8 cellular contexts compared by ENCODE assay signal in genomic region chr6:135183532-135184440, GRCh38. TPM values are rescaled to one million over a fixed set of nuclear protein-coding genes. Genes with fewer than 3 reads are reported as not detected.
A peak's percentile ranks its signal among the peaks of the same experiment; 100 is the strongest.
DNase-seq lines count a peak whose midpoint lies in the region; ATAC-seq and TF ChIP-seq lines count a peak whose summit lies in the region.

No MANE protein-coding gene starts in this region.

- no peak overlapping the region for H3K27ac ChIP-seq in tibial nerve

- no peaks in the 10 kb centered on the region for H3K36me3 ChIP-seq in tibial nerve

- no peak overlapping the region for H3K27ac Mint-ChIP-seq in nephron progenitor cell

- peaks cover 68% of the 10 kb centered on the region for H3K27me3 Mint-ChIP-seq in nephron progenitor cell (ENCODE audit: low read depth, poor library complexity)

- TF ChIP-seq CTCF in AG10803 (conservative IDR thresholded peaks at IDR 0.05; ENCODE audit: low read length) (peak; percentile 35), epithelial cell of esophagus (IDR thresholded peaks at IDR 0.05; ENCODE audit: insufficient read depth, low read depth, low read length, missing control alignments) (peak; percentile 75), nephron progenitor cell (IDR thresholded peaks at IDR 0.05) (peak; percentile 51), tibial nerve (IDR thresholded peaks at IDR 0.05) (peak in 2 of 5 experiments; percentile 20 to 40)

- peaks cover 17% of the 10 kb centered on the region for H3K4me1 Mint-ChIP-seq in nephron progenitor cell

- H3K4me1 ChIP-seq in tibial nerve: peaks cover 0 to 32% (median 16%) of the 10 kb centered on the region in 4 donors

- no peak for TF ChIP-seq POLR2A in tibial nerve (IDR thresholded peaks at IDR 0.05)

- 12 to 13% methylated on average over 19 of the region's 19 CpGs for WGBS in tibial nerve, 2 donors

- peaks cover 0 to 66% of the 10 kb centered on the region in 2 donors for H3K27me3 ChIP-seq in tibial nerve

- H3K4me3 ChIP-seq in AG10803 (ENCODE audit: low read length) (no peak overlapping the region), epithelial cell of esophagus (ENCODE audit: low read length) (peak overlapping the region; percentile 52), tibial nerve (peak overlapping the region in 3 of 4 donors; percentile 36 to 69 (median 56))

- H3K9me3 ChIP-seq in tibial nerve: no peaks in the 10 kb centered on the region

- no peaks in the 10 kb centered on the region for H3K9me3 Mint-ChIP-seq in nephron progenitor cell

- H3K36me3 Mint-ChIP-seq in nephron progenitor cell (ENCODE audit: low read depth): peaks cover 5% of the 10 kb centered on the region

- TF ChIP-seq EP300 in tibial nerve (IDR thresholded peaks at IDR 0.05): no peak

- H3K4me3 Mint-ChIP-seq in nephron progenitor cell: peak overlapping the region; percentile 85

- no peak for DNase-seq in AG10803 (ENCODE audit: low read depth)
- peak; percentile 24 for DNase-seq in NCI-H748 treated with DMSO at 0.1 percent for 48 hours (lab: John Stamatoyannopoulos, UW)
- peak; percentile 88 for DNase-seq in activated CD8-positive, alpha-beta memory T cell treated with anti-CD3 and anti-CD28 coated beads for 24 hours
- peak; percentile 75 for DNase-seq in epithelial cell of esophagus (ENCODE audit: low read depth)
- DNase-seq in nephron progenitor cell: peak; percentile 41
- DNase-seq in tibial nerve (ENCODE audit: low spot score in 2 of 2): no peak

- ATAC-seq in GM18861 (IDR thresholded peaks at IDR 0.05; ENCODE audit: unreplicated experiment): peak; percentile 37
- peak; percentile 29 for ATAC-seq in HG03159 (IDR thresholded peaks at IDR 0.05; ENCODE audit: unreplicated experiment)

RNA-seq across cellular contexts. Expression of gene MYB, which starts 2.7 kb away (rescaled TPM):
- 1 to 10 TPM in 1 of 4 donors, under 1 TPM in 3; 0.63 to 1.2 (median 0.83) TPM for total RNA-seq in tibial nerve

Comparison
In these comparisons a context has a peak if more than half of its experiments do, and no peak if none do; other contexts are left out.
1. DNase-seq: peak in NCI-H748 treated with DMSO at 0.1 percent for 48 hours (single experiment), activated CD8-positive, alpha-beta memory T cell treated with anti-CD3 and anti-CD28 coated beads for 24 hours (single experiment), epithelial cell of esophagus (single experiment) and nephron progenitor cell (single experiment); none in AG10803 (single experiment) and tibial nerve (0 of 2).